15 cellular contexts compared by ENCODE assay signal in genomic region chrX:20372533-20372932, GRCh38.
DNase-seq lines count a peak whose midpoint lies in the region; ATAC-seq, FAIRE-seq and TF ChIP-seq lines count a peak whose summit lies in the region.
"Had no signal": no experiment of that assay in that cellular context is flagged by ENCODE, and none has a peak within 500 bp of the region (broad histone marks: within the 10 kb centered on the region; RNA-seq: fewer than 3 reads in every experiment).

No MANE protein-coding gene starts in this region.

- H3K36me3 Mint-ChIP-seq in activated CD8-positive, alpha-beta memory T cell treated with anti-CD3 and anti-CD28 coated beads, Interleukin-2, amount 10 ng/mL, durations not matched to agents 7 days and 5 days, result no peaks in the 10 kb centered on the region
- H3K36me3 Mint-ChIP-seq: CD14-positive monocyte, immature natural killer cell had no signal

- peaks cover 5% of the 10 kb centered on the region for H3K4me1 Mint-ChIP-seq in activated CD8-positive, alpha-beta memory T cell treated with anti-CD3 and anti-CD28 coated beads, Interleukin-2, amount 10 ng/mL, durations not matched to agents 7 days and 5 days

- DNase-seq in GM12892 (ENCODE audit: insufficient read length) (no peak), SK-N-SH (no peak), fibroblast of villous mesenchyme (ENCODE audit: low read depth) (peak; percentile 36), small intestine (peak; percentile 16), Kasumi-1 (lab: John Stamatoyannopoulos, UW) (no peak), GM20000 (ENCODE audit: low spot score) (no peak)
- DNase-seq in activated CD8-positive, alpha-beta memory T cell treated with anti-CD3 and anti-CD28 coated beads, Interleukin-2, amount 10 ng/mL, durations not matched to agents 7 days and 5 days, result no peak
- DNase-seq: activated CD8-positive, alpha-beta memory T cell treated with anti-CD3 and anti-CD28 coated beads for 24 hours; activated gamma-delta T cell treated with Interleukin-2 at 50 U/mL for 16 hours; effector memory CD4-positive, alpha-beta T cell; immature natural killer cell; NCI-H1092; testis had no signal

- H3K4me3 ChIP-seq in SK-N-SH (ENCODE audit: low read depth in 2 of 2, low read length in 1 of 2), result no peak overlapping the region
- no peak overlapping the region for H3K4me3 ChIP-seq in fibroblast of villous mesenchyme (ENCODE audit: low read depth, low read length)
- no peak overlapping the region for H3K4me3 ChIP-seq in small intestine (ENCODE audit: low read depth in 1 of 2, low read length in 2 of 2)
- H3K4me3 ChIP-seq: gastroesophageal sphincter, testis had no signal

- no peak for TF ChIP-seq RAD21 in SK-N-SH (IDR thresholded peaks at IDR 0.05; ENCODE audit: low read length)

- 14% methylated on average over 1 of the region's 1 CpG for WGBS in SK-N-SH (ENCODE audit: low lambda C conversion rate)
- WGBS in small intestine, 3 donors, result 26 to 66% (median 31%) methylated on average over 1 of the region's 1 CpG

- H3K4me1 ChIP-seq in SK-N-SH (ENCODE audit: control insufficient read depth in 1 of 2, insufficient read depth in 2 of 2, low read depth in 1 of 2, low read length in 1 of 2) (peaks cover 0 to 3% of the 10 kb centered on the region in 2 experiments; a peak in 3 of 4 replicates), small intestine (ENCODE audit: control insufficient read depth in 2 of 2, insufficient read depth in 1 of 2, low read depth in 1 of 2, low read length in 1 of 2) (no peaks in the 10 kb centered on the region)
- H3K4me1 ChIP-seq: gastroesophageal sphincter, testis had no signal

- TF ChIP-seq CTCF in SK-N-SH (IDR thresholded peaks at IDR 0.05) (no peak), fibroblast of villous mesenchyme (IDR thresholded peaks at IDR 0.05; ENCODE audit: insufficient read depth, low read depth, low read length) (no peak), GM20000 (IDR thresholded peaks at IDR 0.05; ENCODE audit: extremely low read depth, missing control alignments) (no peak)

- H3K9ac ChIP-seq in SK-N-SH, result no peak overlapping the region

- H3K9me2 ChIP-seq in SK-N-SH, result no peaks in the 10 kb centered on the region

- no peak overlapping the region for H3K27ac Mint-ChIP-seq in activated CD8-positive, alpha-beta memory T cell treated with anti-CD3 and anti-CD28 coated beads, Interleukin-2, amount 10 ng/mL, durations not matched to agents 7 days and 5 days
- H3K27ac Mint-ChIP-seq: immature natural killer cell had no signal

- H4K20me1 ChIP-seq in SK-N-SH (ENCODE audit: insufficient read depth), result no peaks in the 10 kb centered on the region

- no peaks in the 10 kb centered on the region for H3K9me3 Mint-ChIP-seq in activated CD8-positive, alpha-beta memory T cell treated with anti-CD3 and anti-CD28 coated beads, Interleukin-2, amount 10 ng/mL, durations not matched to agents 7 days and 5 days (ENCODE audit: low read depth)
- H3K9me3 Mint-ChIP-seq: immature natural killer cell had no signal

- CTCF ChIA-PET in SK-N-SH (lab: Yijun Ruan, JAX), result no interaction called here
- CTCF ChIA-PET in activated CD8-positive, alpha-beta memory T cell treated with anti-CD3 and anti-CD28 coated beads, Interleukin-2, amount 10 ng/mL, durations not matched to agents 7 days and 5 days (lab: Charles Lee), result no interaction called here

- ATAC-seq in activated CD8-positive, alpha-beta memory T cell treated with anti-CD3 and anti-CD28 coated beads, Interleukin-2, amount 10 ng/mL, durations not matched to agents 7 days and 5 days, result no peak
- ATAC-seq: gastroesophageal sphincter had no signal

- H3K4me2 ChIP-seq in SK-N-SH, result no peak overlapping the region

- no peak for TF ChIP-seq POLR2A in GM12892 (IDR thresholded peaks at IDR 0.05; ENCODE audit: low read depth, low read length)

- H3K79me2 ChIP-seq in SK-N-SH (ENCODE audit: insufficient read depth), result no peaks in the 10 kb centered on the region

- no peak overlapping the region for H3K4me3 Mint-ChIP-seq in activated CD8-positive, alpha-beta memory T cell treated with anti-CD3 and anti-CD28 coated beads, Interleukin-2, amount 10 ng/mL, durations not matched to agents 7 days and 5 days
- H3K4me3 Mint-ChIP-seq: CD14-positive monocyte, immature natural killer cell had no signal

- POLR2A ChIA-PET in SK-N-SH (lab: Yijun Ruan, JAX), result no interaction called here

- peak; percentile 67 for FAIRE-seq in GM12892 (lab: Jason Lieb, UNC)
- no peak for FAIRE-seq in small intestine (lab: Jason Lieb, UNC)

- H2AFZ ChIP-seq in SK-N-SH (ENCODE audit: low read depth), result no peak overlapping the region

- H3K27me3 Mint-ChIP-seq in activated CD8-positive, alpha-beta memory T cell treated with anti-CD3 and anti-CD28 coated beads, Interleukin-2, amount 10 ng/mL, durations not matched to agents 7 days and 5 days, result peaks cover 3% of the 10 kb centered on the region

- no peaks in the 10 kb centered on the region for H3K27me3 ChIP-seq in SK-N-SH (ENCODE audit: insufficient read depth)
- no peaks in the 10 kb centered on the region for H3K27me3 ChIP-seq in small intestine (ENCODE audit: control insufficient read depth in 2 of 2, insufficient read depth in 2 of 2, low read length in 2 of 2)
- H3K27me3 ChIP-seq: gastroesophageal sphincter, testis had no signal

- H3F3A ChIP-seq in SK-N-SH (replicated peaks; ENCODE audit: insufficient read depth), result no peaks in the 10 kb centered on the region

- H3K27ac ChIP-seq in SK-N-SH (ENCODE audit: low read depth in 2 of 2, low read length in 1 of 2) (no peak overlapping the region), small intestine (ENCODE audit: low read depth in 1 of 2, low read length in 1 of 2) (no peak overlapping the region)
- H3K27ac ChIP-seq: gastroesophageal sphincter, testis had no signal

- TF ChIP-seq EP300 in SK-N-SH (IDR thresholded peaks at IDR 0.05; ENCODE audit: borderline replicate concordance in 1 of 2, low read depth in 1 of 2, low read length in 1 of 2), result no peak

- H3K9me3 ChIP-seq in SK-N-SH (no peaks in the 10 kb centered on the region), small intestine (ENCODE audit: control insufficient read depth, low read depth) (no peaks in the 10 kb centered on the region)
- H3K9me3 ChIP-seq: gastroesophageal sphincter, testis had no signal

- no peaks in the 10 kb centered on the region for H3K36me3 ChIP-seq in SK-N-SH (replicated peaks in 1 of 2; ENCODE audit: control insufficient read depth in 1 of 2, insufficient read depth in 2 of 2, low read length in 1 of 2)
- H3K36me3 ChIP-seq in small intestine (ENCODE audit: control insufficient read depth in 2 of 2, insufficient read depth in 2 of 2, low read length in 2 of 2), result no peaks in the 10 kb centered on the region
- H3K36me3 ChIP-seq: gastroesophageal sphincter had no signal

TF ChIP-seq in SK-N-SH, 30 proteins besides CTCF, POLR2A, EP300 and RAD21:
- no peak for TF ChIP-seq GATA2 (CRISPR knock-in tag; IDR thresholded peaks at IDR 0.05)
- peak; percentile 38; the same call in 1 of the 2 replicates for TF ChIP-seq FOSL2 (IDR thresholded peaks at IDR 0.05; ENCODE audit: borderline replicate concordance, low read depth)
- no peak for TF ChIP-seq USF2 (IDR thresholded peaks at IDR 0.05; ENCODE audit: borderline replicate concordance, low read depth, low read length)
- TF ChIP-seq JUND (IDR thresholded peaks at IDR 0.05), result peak; percentile 50; the same call in 1 of the 2 replicates
- TF ChIP-seq FOXM1 (IDR thresholded peaks at IDR 0.05; ENCODE audit: low read depth), result no peak
- peak; percentile 22; the same call in 1 of the 2 replicates for TF ChIP-seq TCF12 (IDR thresholded peaks at IDR 0.05)
- TF ChIP-seq PBX3 (IDR thresholded peaks at IDR 0.05), result peak; percentile 48
TF ChIP-seq in SK-N-SH: peak in this region for 4.

Comparison
In these comparisons a context has a peak if more than half of its experiments do, and no peak if none do; other contexts are left out.
1. DNase-seq: peak in fibroblast of villous mesenchyme (single experiment) and small intestine (single experiment); none in GM12892 (single experiment), SK-N-SH (single experiment), Kasumi-1 (0 of 2), GM20000 (single experiment) and activated CD8-positive, alpha-beta memory T cell treated with anti-CD3 and anti-CD28 coated beads, Interleukin-2, amount 10 ng/mL, durations not matched to agents 7 days and 5 days (single experiment).